10 cellular contexts compared by ENCODE assay signal in the genomic region with DNA sequence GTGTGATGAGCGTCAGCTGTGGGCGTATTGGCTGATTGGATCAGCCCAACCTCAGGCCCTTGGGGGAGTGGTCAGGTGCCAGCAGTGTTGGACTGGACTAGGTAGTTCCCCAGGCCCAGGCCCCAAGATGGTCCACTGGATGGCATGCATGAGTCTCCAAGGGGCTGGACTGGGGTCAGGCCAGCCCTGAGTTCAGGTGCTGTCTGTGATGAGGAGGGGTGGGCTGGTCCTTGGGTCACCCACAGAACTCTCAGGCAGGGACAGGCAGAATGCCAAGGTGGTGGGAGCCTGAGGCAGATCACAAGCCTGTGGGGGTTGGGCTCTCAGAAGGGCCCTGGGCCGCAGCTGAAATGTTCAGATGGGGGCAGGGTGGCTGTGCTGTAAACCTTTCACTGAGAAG.
"Had no signal": no experiment of that assay in that cellular context is flagged by ENCODE, and none has a peak within 500 bp of the region (broad histone marks: within the 10 kb centered on the region; RNA-seq: fewer than 3 reads in every experiment).

No MANE protein-coding gene starts in this region.

- H3K4me3 Mint-ChIP-seq: activated CD4-positive, alpha-beta memory T cell treated with anti-CD3 and anti-CD28 coated beads, Interleukin-2, amount 10 ng/mL, durations not matched to agents 7 days and 5 days; activated CD4-positive, alpha-beta T cell treated with anti-CD3 and anti-CD28 coated beads for 36 hours; activated naive CD8-positive, alpha-beta T cell treated with anti-CD3 and anti-CD28 coated beads, Interleukin-2, amount 10 ng/mL, durations not matched to agents 7 days and 5 days had no signal

- H3K9me3 Mint-ChIP-seq: activated CD4-positive, alpha-beta memory T cell treated with anti-CD3 and anti-CD28 coated beads, Interleukin-2, amount 10 ng/mL, durations not matched to agents 7 days and 5 days had no signal

- H3K36me3 ChIP-seq: esophagus muscularis mucosa, left lung, tibial artery, WERI-Rb-1 had no signal

- H3K27ac Mint-ChIP-seq: activated CD4-positive, alpha-beta memory T cell treated with anti-CD3 and anti-CD28 coated beads, Interleukin-2, amount 10 ng/mL, durations not matched to agents 7 days and 5 days; activated CD4-positive, alpha-beta T cell treated with anti-CD3 and anti-CD28 coated beads for 36 hours; activated naive CD8-positive, alpha-beta T cell treated with anti-CD3 and anti-CD28 coated beads, Interleukin-2, amount 10 ng/mL, durations not matched to agents 7 days and 5 days had no signal

- H3K9me3 ChIP-seq: esophagus muscularis mucosa had no signal

- H3K4me1 Mint-ChIP-seq: activated CD4-positive, alpha-beta memory T cell treated with anti-CD3 and anti-CD28 coated beads, Interleukin-2, amount 10 ng/mL, durations not matched to agents 7 days and 5 days; activated CD4-positive, alpha-beta T cell treated with anti-CD3 and anti-CD28 coated beads for 36 hours had no signal

- H3K27ac ChIP-seq: dorsolateral prefrontal cortex, esophagus muscularis mucosa, left lung, tibial artery, WERI-Rb-1 had no signal

- H3K4me3 ChIP-seq: dorsolateral prefrontal cortex, esophagus muscularis mucosa, left lung, tibial artery had no signal

- H3K4me1 ChIP-seq: esophagus muscularis mucosa, left lung, tibial artery had no signal

- H3K36me3 Mint-ChIP-seq: activated naive CD8-positive, alpha-beta T cell treated with anti-CD3 and anti-CD28 coated beads, Interleukin-2, amount 10 ng/mL, durations not matched to agents 7 days and 5 days had no signal

- H3K27me3 ChIP-seq: dorsolateral prefrontal cortex, esophagus muscularis mucosa, left lung, tibial artery had no signal

- DNase-seq: activated CD4-positive, alpha-beta memory T cell treated with anti-CD3 and anti-CD28 coated beads, Interleukin-2, amount 10 ng/mL, durations not matched to agents 7 days and 5 days; activated CD8-positive, alpha-beta memory T cell treated with anti-CD3 and anti-CD28 coated beads, Interleukin-2, amount 50 U/mL, for 48 hours; activated naive CD8-positive, alpha-beta T cell treated with anti-CD3 and anti-CD28 coated beads, Interleukin-2, amount 10 ng/mL, durations not matched to agents 7 days and 5 days; anterior cingulate cortex; dorsolateral prefrontal cortex; tibial artery had no signal
